9 cellular contexts compared by ENCODE assay signal in the genomic region with DNA sequence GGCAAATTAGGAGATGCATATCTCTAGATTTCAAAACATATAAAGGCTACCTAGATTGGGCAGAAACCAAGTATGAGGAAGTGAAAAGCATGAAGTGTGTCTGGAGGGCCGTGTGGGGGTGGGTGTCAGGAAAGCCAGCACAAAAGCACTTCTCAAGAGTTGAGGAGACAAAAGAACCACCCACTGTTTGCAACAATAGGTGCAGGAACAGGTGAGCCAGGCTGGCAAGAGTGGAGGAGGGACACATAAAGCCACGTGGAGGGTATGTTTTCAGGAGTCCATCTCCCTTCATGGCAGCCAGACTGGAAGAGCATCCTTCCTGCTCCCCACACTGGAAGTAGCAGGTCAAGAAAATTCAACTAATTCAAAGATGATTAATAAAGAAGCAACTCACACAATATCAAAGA.
DNase-seq lines count a peak whose midpoint lies in the region; ATAC-seq and TF ChIP-seq lines count a peak whose summit lies in the region.
"Had no signal": no experiment of that assay in that cellular context is flagged by ENCODE, and none has a peak within 500 bp of the region (broad histone marks: within the 10 kb centered on the region; RNA-seq: fewer than 3 reads in every experiment).

No MANE protein-coding gene starts in this region.

- H3K27me3 ChIP-seq in left lung (no peaks in the 10 kb centered on the region), adrenal gland (no peaks in the 10 kb centered on the region)

- H3K36me3 ChIP-seq in left lung = peaks cover 0 to 4% of the 10 kb centered on the region in 2 donors
- H3K36me3 ChIP-seq in adrenal gland (replicated peaks in 1 of 2) = no peaks in the 10 kb centered on the region
- H3K36me3 ChIP-seq: thoracic aorta had no signal

- H3K9me3 ChIP-seq in left lung (no peaks in the 10 kb centered on the region), adrenal gland (replicated peaks in 1 of 3) (no peaks in the 10 kb centered on the region)
- H3K9me3 ChIP-seq: thoracic aorta had no signal

- no peak overlapping the region for H3K4me3 ChIP-seq in left lung
- H3K4me3 ChIP-seq in adrenal gland = no peak overlapping the region
- H3K4me3 ChIP-seq: thoracic aorta had no signal

- ATAC-seq in GM18909 (IDR thresholded peaks at IDR 0.05; ENCODE audit: poor library complexity, unreplicated experiment) (peak; percentile 96), HG02938 (IDR thresholded peaks at IDR 0.05; ENCODE audit: unreplicated experiment) (peak; percentile 97), left lung (peak; percentile 54)

- peak; percentile 21 to 50 for DNase-seq in NCI-H1930 (lab: John Stamatoyannopoulos, UW)
- no peak for DNase-seq in left lung
- DNase-seq in activated CD4-positive, alpha-beta T cell treated with anti-CD3 and anti-CD28 coated beads, Interleukin-2, amount 50 U/mL, for 4 hours = no peak
- no peak for DNase-seq in DMS114 treated with DMSO at 0.1 percent for 48 hours (lab: John Stamatoyannopoulos, UW; ENCODE audit: unreplicated experiment)
- DNase-seq in activated effector memory CD4-positive, alpha-beta T cell treated with anti-CD3 and anti-CD28 coated beads, Interleukin-2, amount 50 U/mL, for 16 hours = no peak
- DNase-seq in adrenal gland = no peak

- 57 to 82% (median 73%) methylated on average over 2 of the region's 2 CpGs for WGBS in adrenal gland, 4 donors

- TF ChIP-seq POLR2A in adrenal gland (IDR thresholded peaks at IDR 0.05) = no peak

- intact Hi-C loops in left lung (cut with DNase I) (no loop called here), adrenal gland (cut with DNase I) (no loop called here)

- no peak overlapping the region for H3K27ac ChIP-seq in left lung
- no peak overlapping the region for H3K27ac ChIP-seq in adrenal gland
- H3K27ac ChIP-seq: thoracic aorta had no signal

- H3K4me1 ChIP-seq in left lung (peaks cover 0 to 4% of the 10 kb centered on the region in 2 donors), adrenal gland (replicated peaks in 1 of 2) (no peaks in the 10 kb centered on the region)

- TF ChIP-seq CTCF in left lung (IDR thresholded peaks at IDR 0.05) = no peak
- no peak for TF ChIP-seq CTCF in adrenal gland (IDR thresholded peaks at IDR 0.05)

Comparison
In these comparisons a context has a peak if more than half of its experiments do, and no peak if none do; other contexts are left out.
1. DNase-seq: peak in NCI-H1930 (2 of 2); none in left lung (0 of 2), activated CD4-positive, alpha-beta T cell treated with anti-CD3 and anti-CD28 coated beads, Interleukin-2, amount 50 U/mL, for 4 hours (0 of 2), DMS114 treated with DMSO at 0.1 percent for 48 hours (single experiment), activated effector memory CD4-positive, alpha-beta T cell treated with anti-CD3 and anti-CD28 coated beads, Interleukin-2, amount 50 U/mL, for 16 hours (single experiment) and adrenal gland (0 of 7).
2. Peak in every context shown above with its lines, with median percentiles within 50 percentile points of each other: ATAC-seq.